1 cellular context compared by ENCODE assay signal in genomic region chr2:186382932-186383331, GRCh38.
TF ChIP-seq lines count a peak whose summit lies in the region.

No MANE protein-coding gene starts in this region.

TF ChIP-seq in HepG2, 621 proteins besides CTCF, POLR2A, EP300 and RAD21 (continued from another document and continues in another):
- no peak for TF ChIP-seq ZNF646 (CRISPR knock-in tag; IDR thresholded peaks at IDR 0.05)
- TF ChIP-seq ZNF629 (CRISPR knock-in tag; conservative IDR thresholded peaks at IDR 0.05) = no peak
- no peak for TF ChIP-seq ADNP (CRISPR knock-in tag; IDR thresholded peaks at IDR 0.05)
- no peak for TF ChIP-seq ZSCAN12 (CRISPR knock-in tag; IDR thresholded peaks at IDR 0.05)
- no peak for TF ChIP-seq ZNF546 (CRISPR knock-in tag; conservative IDR thresholded peaks at IDR 0.05)
- no peak for TF ChIP-seq IRF9 (CRISPR knock-in tag; IDR thresholded peaks at IDR 0.05; ENCODE audit: borderline replicate concordance)
- TF ChIP-seq HHEX (CRISPR knock-in tag; IDR thresholded peaks at IDR 0.05) = no peak
- no peak for TF ChIP-seq ZNF362 (CRISPR knock-in tag; IDR thresholded peaks at IDR 0.05; ENCODE audit: borderline replicate concordance)
- no peak for TF ChIP-seq HDAC1 (CRISPR knock-in tag; IDR thresholded peaks at IDR 0.05)
- no peak for TF ChIP-seq ZNF235 (CRISPR knock-in tag; IDR thresholded peaks at IDR 0.05; ENCODE audit: borderline replicate concordance)
- TF ChIP-seq ZNF572 (CRISPR knock-in tag; IDR thresholded peaks at IDR 0.05) = no peak
- no peak for TF ChIP-seq SMAD1 (CRISPR knock-in tag; IDR thresholded peaks at IDR 0.05; ENCODE audit: borderline replicate concordance, low read depth)
- TF ChIP-seq ZBTB49 (CRISPR knock-in tag; IDR thresholded peaks at IDR 0.05; ENCODE audit: borderline replicate concordance) = no peak
- TF ChIP-seq ZBTB39 (CRISPR knock-in tag; IDR thresholded peaks at IDR 0.05) = 0 out of 2 replicates have a peak, but pooled peaks have one; percentile 53
- TF ChIP-seq FOSL2 (CRISPR knock-in tag; IDR thresholded peaks at IDR 0.05) = peak; percentile 75
- no peak for TF ChIP-seq NKX3-1 (CRISPR knock-in tag; IDR thresholded peaks at IDR 0.05)
- no peak for TF ChIP-seq FOXK2 (IDR thresholded peaks at IDR 0.05)
- TF ChIP-seq SP1 (IDR thresholded peaks at IDR 0.05) = no peak
- TF ChIP-seq SP1 (CRISPR knock-in tag; IDR thresholded peaks at IDR 0.05) = no peak
- no peak for TF ChIP-seq ZNF552 (CRISPR knock-in tag; IDR thresholded peaks at IDR 0.05; ENCODE audit: borderline replicate concordance)
- TF ChIP-seq MED13 (CRISPR knock-in tag; IDR thresholded peaks at IDR 0.05) = no peak; the same call in 1 of the 2 replicates
- TF ChIP-seq ZNF614 (CRISPR knock-in tag; IDR thresholded peaks at IDR 0.05; ENCODE audit: borderline replicate concordance) = peak; percentile 66
- no peak for TF ChIP-seq TEF (CRISPR knock-in tag; IDR thresholded peaks at IDR 0.05)
- no peak for TF ChIP-seq NR2C2 (CRISPR knock-in tag; IDR thresholded peaks at IDR 0.05; ENCODE audit: borderline replicate concordance)
- no peak for TF ChIP-seq ZNF44 (CRISPR knock-in tag; IDR thresholded peaks at IDR 0.05)
- TF ChIP-seq SMARCC2 (IDR thresholded peaks at IDR 0.05) = 0 out of 2 replicates have a peak, but pooled peaks have one; percentile 70
- 0 out of 2 replicates have a peak, but pooled peaks have one; percentile 44 for TF ChIP-seq ZNF12 (CRISPR knock-in tag; IDR thresholded peaks at IDR 0.05)
- TF ChIP-seq SCMH1 (CRISPR knock-in tag; IDR thresholded peaks at IDR 0.05; ENCODE audit: borderline replicate concordance) = no peak
- TF ChIP-seq DNMT3B (CRISPR knock-in tag; conservative IDR thresholded peaks at IDR 0.05) = no peak
- no peak for TF ChIP-seq PLSCR1 (CRISPR knock-in tag; IDR thresholded peaks at IDR 0.05; ENCODE audit: borderline replicate concordance)
- TF ChIP-seq ZNF562 (CRISPR knock-in tag; IDR thresholded peaks at IDR 0.05; ENCODE audit: borderline replicate concordance) = no peak
- no peak; the same call in 1 of the 2 replicates for TF ChIP-seq ZBTB10 (CRISPR knock-in tag; IDR thresholded peaks at IDR 0.05; ENCODE audit: borderline replicate concordance)
- no peak for TF ChIP-seq ZNF766 (CRISPR knock-in tag; IDR thresholded peaks at IDR 0.05; ENCODE audit: borderline replicate concordance)
- no peak for TF ChIP-seq RFX3 (CRISPR knock-in tag; IDR thresholded peaks at IDR 0.05)
- no peak for TF ChIP-seq ZNF563 (CRISPR knock-in tag; IDR thresholded peaks at IDR 0.05)
- TF ChIP-seq KLF9 (CRISPR knock-in tag; IDR thresholded peaks at IDR 0.05; ENCODE audit: low read depth) = no peak
- peak; percentile 91 for TF ChIP-seq TCF7 (IDR thresholded peaks at IDR 0.05; ENCODE audit: low read depth)
- no peak for TF ChIP-seq E2F5 (CRISPR knock-in tag; conservative IDR thresholded peaks at IDR 0.05)
- TF ChIP-seq YEATS4 (CRISPR knock-in tag; IDR thresholded peaks at IDR 0.05; ENCODE audit: borderline replicate concordance) = no peak
- TF ChIP-seq GZF1 (CRISPR knock-in tag; IDR thresholded peaks at IDR 0.05) = no peak
- TF ChIP-seq ZNF3 (CRISPR knock-in tag; IDR thresholded peaks at IDR 0.05) = peak; percentile 69; the same call in 1 of the 2 replicates
- TF ChIP-seq ZSCAN25 (CRISPR knock-in tag; IDR thresholded peaks at IDR 0.05) = no peak
- no peak for TF ChIP-seq HNRNPK (IDR thresholded peaks at IDR 0.05; ENCODE audit: low read depth, low read length, poor library complexity, severe bottlenecking)
- TF ChIP-seq ZBTB7B (CRISPR knock-in tag; IDR thresholded peaks at IDR 0.05) = peak; percentile 40; the same call in 1 of the 2 replicates
- TF ChIP-seq ARNTL (CRISPR knock-in tag; IDR thresholded peaks at IDR 0.05) = peak; percentile 99
- TF ChIP-seq TIGD3 (CRISPR knock-in tag; IDR thresholded peaks at IDR 0.05; ENCODE audit: borderline replicate concordance) = no peak
